In genomic region chr6:132812255-132812732, GRCh38 we compare ENCODE assay signal across 1 cellular context.
TF ChIP-seq lines count a peak whose summit lies in the region.

No MANE protein-coding gene starts in this region.

TF ChIP-seq in HepG2, 621 proteins besides CTCF, POLR2A, EP300 and RAD21 (continued from another document):
- TF ChIP-seq, protein P1, sequence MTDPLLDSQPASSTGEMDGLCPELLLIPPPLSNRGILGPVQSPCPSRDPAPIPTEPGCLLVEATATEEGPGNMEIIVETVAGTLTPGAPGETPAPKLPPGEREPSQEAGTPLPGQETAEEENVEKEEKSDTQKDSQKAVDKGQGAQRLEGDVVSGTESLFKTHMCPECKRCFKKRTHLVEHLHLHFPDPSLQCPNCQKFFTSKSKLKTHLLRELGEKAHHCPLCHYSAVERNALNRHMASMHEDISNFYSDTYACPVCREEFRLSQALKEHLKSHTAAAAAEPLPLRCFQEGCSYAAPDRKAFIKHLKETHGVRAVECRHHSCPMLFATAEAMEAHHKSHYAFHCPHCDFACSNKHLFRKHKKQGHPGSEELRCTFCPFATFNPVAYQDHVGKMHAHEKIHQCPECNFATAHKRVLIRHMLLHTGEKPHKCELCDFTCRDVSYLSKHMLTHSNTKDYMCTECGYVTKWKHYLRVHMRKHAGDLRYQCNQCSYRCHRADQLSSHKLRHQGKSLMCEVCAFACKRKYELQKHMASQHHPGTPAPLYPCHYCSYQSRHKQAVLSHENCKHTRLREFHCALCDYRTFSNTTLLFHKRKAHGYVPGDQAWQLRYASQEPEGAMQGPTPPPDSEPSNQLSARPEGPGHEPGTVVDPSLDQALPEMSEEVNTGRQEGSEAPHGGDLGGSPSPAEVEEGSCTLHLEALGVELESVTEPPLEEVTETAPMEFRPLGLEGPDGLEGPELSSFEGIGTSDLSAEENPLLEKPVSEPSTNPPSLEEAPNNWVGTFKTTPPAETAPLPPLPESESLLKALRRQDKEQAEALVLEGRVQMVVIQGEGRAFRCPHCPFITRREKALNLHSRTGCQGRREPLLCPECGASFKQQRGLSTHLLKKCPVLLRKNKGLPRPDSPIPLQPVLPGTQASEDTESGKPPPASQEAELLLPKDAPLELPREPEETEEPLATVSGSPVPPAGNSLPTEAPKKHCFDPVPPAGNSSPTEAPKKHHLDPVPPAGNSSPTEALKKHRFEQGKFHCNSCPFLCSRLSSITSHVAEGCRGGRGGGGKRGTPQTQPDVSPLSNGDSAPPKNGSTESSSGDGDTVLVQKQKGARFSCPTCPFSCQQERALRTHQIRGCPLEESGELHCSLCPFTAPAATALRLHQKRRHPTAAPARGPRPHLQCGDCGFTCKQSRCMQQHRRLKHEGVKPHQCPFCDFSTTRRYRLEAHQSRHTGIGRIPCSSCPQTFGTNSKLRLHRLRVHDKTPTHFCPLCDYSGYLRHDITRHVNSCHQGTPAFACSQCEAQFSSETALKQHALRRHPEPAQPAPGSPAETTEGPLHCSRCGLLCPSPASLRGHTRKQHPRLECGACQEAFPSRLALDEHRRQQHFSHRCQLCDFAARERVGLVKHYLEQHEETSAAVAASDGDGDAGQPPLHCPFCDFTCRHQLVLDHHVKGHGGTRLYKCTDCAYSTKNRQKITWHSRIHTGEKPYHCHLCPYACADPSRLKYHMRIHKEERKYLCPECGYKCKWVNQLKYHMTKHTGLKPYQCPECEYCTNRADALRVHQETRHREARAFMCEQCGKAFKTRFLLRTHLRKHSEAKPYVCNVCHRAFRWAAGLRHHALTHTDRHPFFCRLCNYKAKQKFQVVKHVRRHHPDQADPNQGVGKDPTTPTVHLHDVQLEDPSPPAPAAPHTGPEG (CRISPR knock-in tag; IDR thresholded peaks at IDR 0.05) = no peak
- TF ChIP-seq, protein P2, sequence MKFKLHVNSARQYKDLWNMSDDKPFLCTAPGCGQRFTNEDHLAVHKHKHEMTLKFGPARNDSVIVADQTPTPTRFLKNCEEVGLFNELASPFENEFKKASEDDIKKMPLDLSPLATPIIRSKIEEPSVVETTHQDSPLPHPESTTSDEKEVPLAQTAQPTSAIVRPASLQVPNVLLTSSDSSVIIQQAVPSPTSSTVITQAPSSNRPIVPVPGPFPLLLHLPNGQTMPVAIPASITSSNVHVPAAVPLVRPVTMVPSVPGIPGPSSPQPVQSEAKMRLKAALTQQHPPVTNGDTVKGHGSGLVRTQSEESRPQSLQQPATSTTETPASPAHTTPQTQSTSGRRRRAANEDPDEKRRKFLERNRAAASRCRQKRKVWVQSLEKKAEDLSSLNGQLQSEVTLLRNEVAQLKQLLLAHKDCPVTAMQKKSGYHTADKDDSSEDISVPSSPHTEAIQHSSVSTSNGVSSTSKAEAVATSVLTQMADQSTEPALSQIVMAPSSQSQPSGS (CRISPR knock-in tag; IDR thresholded peaks at IDR 0.05) = no peak
- TF ChIP-seq TEF (CRISPR knock-in tag; IDR thresholded peaks at IDR 0.05) (peak; percentile 99), JUND (CRISPR knock-in tag; IDR thresholded peaks at IDR 0.05) (no peak), FOXA1 (IDR thresholded peaks at IDR 0.05) (no peak), FOXA1 (CRISPR knock-in tag; IDR thresholded peaks at IDR 0.05) (no peak), FOXK1 (CRISPR knock-in tag; IDR thresholded peaks at IDR 0.05; ENCODE audit: borderline replicate concordance, low read depth) (no peak), ZNF780A (CRISPR knock-in tag; IDR thresholded peaks at IDR 0.05) (no peak), ZSCAN29 (CRISPR knock-in tag; conservative IDR thresholded peaks at IDR 0.05) (0 out of 2 replicates have a peak, but pooled peaks have one; percentile 28), ATM (IDR thresholded peaks at IDR 0.05; ENCODE audit: borderline replicate concordance) (peak; percentile 100), NCOA2 (CRISPR knock-in tag; IDR thresholded peaks at IDR 0.05) (no peak), ZNF567 (CRISPR knock-in tag; IDR thresholded peaks at IDR 0.05; ENCODE audit: borderline replicate concordance) (0 out of 2 replicates have a peak, but pooled peaks have one; percentile 30), ZNF563 (CRISPR knock-in tag; IDR thresholded peaks at IDR 0.05) (no peak)
- TF ChIP-seq, protein P3, sequence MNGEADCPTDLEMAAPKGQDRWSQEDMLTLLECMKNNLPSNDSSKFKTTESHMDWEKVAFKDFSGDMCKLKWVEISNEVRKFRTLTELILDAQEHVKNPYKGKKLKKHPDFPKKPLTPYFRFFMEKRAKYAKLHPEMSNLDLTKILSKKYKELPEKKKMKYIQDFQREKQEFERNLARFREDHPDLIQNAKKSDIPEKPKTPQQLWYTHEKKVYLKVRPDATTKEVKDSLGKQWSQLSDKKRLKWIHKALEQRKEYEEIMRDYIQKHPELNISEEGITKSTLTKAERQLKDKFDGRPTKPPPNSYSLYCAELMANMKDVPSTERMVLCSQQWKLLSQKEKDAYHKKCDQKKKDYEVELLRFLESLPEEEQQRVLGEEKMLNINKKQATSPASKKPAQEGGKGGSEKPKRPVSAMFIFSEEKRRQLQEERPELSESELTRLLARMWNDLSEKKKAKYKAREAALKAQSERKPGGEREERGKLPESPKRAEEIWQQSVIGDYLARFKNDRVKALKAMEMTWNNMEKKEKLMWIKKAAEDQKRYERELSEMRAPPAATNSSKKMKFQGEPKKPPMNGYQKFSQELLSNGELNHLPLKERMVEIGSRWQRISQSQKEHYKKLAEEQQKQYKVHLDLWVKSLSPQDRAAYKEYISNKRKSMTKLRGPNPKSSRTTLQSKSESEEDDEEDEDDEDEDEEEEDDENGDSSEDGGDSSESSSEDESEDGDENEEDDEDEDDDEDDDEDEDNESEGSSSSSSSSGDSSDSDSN (CRISPR knock-in tag; IDR thresholded peaks at IDR 0.05) = no peak
